In genomic region chr20:34045294-34045693, GRCh38 we compare ENCODE assay signal across 10 cellular contexts. TPM values are rescaled to one million over a fixed set of nuclear protein-coding genes. Genes with fewer than 3 reads are reported as not detected.
DNase-seq lines count a peak whose midpoint lies in the region; ATAC-seq and TF ChIP-seq lines count a peak whose summit lies in the region.
"Had no signal": no experiment of that assay in that cellular context is flagged by ENCODE, and none has a peak within 500 bp of the region (broad histone marks: within the 10 kb centered on the region; RNA-seq: fewer than 3 reads in every experiment).

No MANE protein-coding gene starts in this region.

- in situ Hi-C loops in brain microvascular endothelial cell (cut with HindIII; ENCODE audit: low pct_ligation_motif_present, low sequenced_read_pairs) = no loop called here

- intact Hi-C loops in Right ventricle myocardium inferior (cut with DNase I) = no loop called here
- intact Hi-C loops in cardiac septum (cut with DNase I) = no loop called here
- intact Hi-C loops in lower leg skin (cut with DNase I; ENCODE audit: low total_unique reads) = no loop called here

- 10 to 18% methylated on average over 2 of the region's 2 CpGs for WGBS in lung, 2 donors
- WGBS in lower leg skin, 2 donors = 5 to 11% methylated on average over 2 of the region's 2 CpGs

- no peaks in the 10 kb centered on the region for H3K9me3 ChIP-seq in lung (ENCODE audit: control insufficient read depth in 2 of 2, insufficient read depth in 1 of 2, low read length in 1 of 2)
- H3K9me3 ChIP-seq: vagina had no signal

- H3K4me1 ChIP-seq in lung (ENCODE audit: control insufficient read depth in 2 of 2, insufficient read depth in 2 of 2, low read length in 2 of 2) = peaks cover 25 to 45% of the 10 kb centered on the region in 2 donors

- H3K36me3 ChIP-seq in lung (ENCODE audit: control insufficient read depth in 2 of 2, insufficient read depth in 2 of 2, low read length in 2 of 2) = peaks cover 0 to 5% of the 10 kb centered on the region in 2 donors
- H3K36me3 ChIP-seq in brain microvascular endothelial cell (replicated peaks) = no peaks in the 10 kb centered on the region
- H3K36me3 ChIP-seq: vagina had no signal

- ATAC-seq in Right ventricle myocardium inferior = peak; percentile 66
- no peak for ATAC-seq in lung (ENCODE audit: insufficient read depth, low FRiP score)

- H3K4me3 ChIP-seq in choroid plexus epithelial cell (ENCODE audit: low read depth, low read length) (no peak overlapping the region), lung (no peak overlapping the region), lower leg skin (ENCODE audit: low read depth, poor library complexity, severe bottlenecking) (no peak overlapping the region), brain microvascular endothelial cell (ENCODE audit: low read depth, low read length) (no peak overlapping the region)
- H3K4me3 ChIP-seq: coronary artery, vagina had no signal

- H3K27me3 ChIP-seq in lung (ENCODE audit: control insufficient read depth, insufficient read depth) (no peaks in the 10 kb centered on the region), brain microvascular endothelial cell (replicated peaks) (no peaks in the 10 kb centered on the region)
- H3K27me3 ChIP-seq: vagina had no signal

- TF ChIP-seq CTCF in choroid plexus epithelial cell (conservative IDR thresholded peaks at IDR 0.05; ENCODE audit: low read depth, low read length) (no peak), lung (IDR thresholded peaks at IDR 0.05; ENCODE audit: control extremely low read depth, extremely low read depth) (no peak), GM20000 (IDR thresholded peaks at IDR 0.05; ENCODE audit: extremely low read depth, missing control alignments) (no peak), lower leg skin (IDR thresholded peaks at IDR 0.05) (no peak), brain microvascular endothelial cell (IDR thresholded peaks at IDR 0.05; ENCODE audit: low read depth, low read length, missing control alignments) (no peak)

- DNase-seq in Right ventricle myocardium inferior (ENCODE audit: missing footprints) (no peak), cardiac septum (ENCODE audit: low spot score) (no peak), choroid plexus epithelial cell (ENCODE audit: low read depth) (peak; percentile 50), lung (ENCODE audit: low spot score) (peak; percentile 35), GM20000 (ENCODE audit: low spot score) (no peak), NCI-H1694 (lab: John Stamatoyannopoulos, UW) (no peak), lower leg skin (ENCODE audit: low spot score in 2 of 2) (no peak), brain microvascular endothelial cell (no peak)

- H3K27ac ChIP-seq in lung (ENCODE audit: low read depth in 1 of 2, low read length in 1 of 2) (no peak overlapping the region), brain microvascular endothelial cell (no peak overlapping the region)
- H3K27ac ChIP-seq: coronary artery, vagina had no signal

- no peak for TF ChIP-seq POLR2A in lower leg skin (IDR thresholded peaks at IDR 0.05)

RNA-seq across cellular contexts. Expression of gene RALY, which starts 51.6 kb away (rescaled TPM):
- total RNA-seq in Right ventricle myocardium inferior = 102 TPM
- 110 TPM for total RNA-seq in cardiac septum
- 100 to 1,000 TPM; 135 to 143 TPM for total RNA-seq in lung
- polyA plus RNA-seq in lung = 100 to 1,000 TPM; 148 to 157 TPM
- total RNA-seq in lower leg skin = 100 to 1,000 TPM in 1 of 4 donors, 10 to 100 TPM in 3; 92.2 to 113 (median 98.6) TPM

Comparison
In these comparisons a context has a peak if more than half of its experiments do, and no peak if none do; other contexts are left out.
1. DNase-seq: peak in choroid plexus epithelial cell (single experiment) and lung (single experiment); none in Right ventricle myocardium inferior (single experiment), cardiac septum (single experiment), GM20000 (single experiment), NCI-H1694 (single experiment), lower leg skin (0 of 2) and brain microvascular endothelial cell (single experiment).